Comparison of ENCODE assay signal across 8 cellular contexts in the genomic region with DNA sequence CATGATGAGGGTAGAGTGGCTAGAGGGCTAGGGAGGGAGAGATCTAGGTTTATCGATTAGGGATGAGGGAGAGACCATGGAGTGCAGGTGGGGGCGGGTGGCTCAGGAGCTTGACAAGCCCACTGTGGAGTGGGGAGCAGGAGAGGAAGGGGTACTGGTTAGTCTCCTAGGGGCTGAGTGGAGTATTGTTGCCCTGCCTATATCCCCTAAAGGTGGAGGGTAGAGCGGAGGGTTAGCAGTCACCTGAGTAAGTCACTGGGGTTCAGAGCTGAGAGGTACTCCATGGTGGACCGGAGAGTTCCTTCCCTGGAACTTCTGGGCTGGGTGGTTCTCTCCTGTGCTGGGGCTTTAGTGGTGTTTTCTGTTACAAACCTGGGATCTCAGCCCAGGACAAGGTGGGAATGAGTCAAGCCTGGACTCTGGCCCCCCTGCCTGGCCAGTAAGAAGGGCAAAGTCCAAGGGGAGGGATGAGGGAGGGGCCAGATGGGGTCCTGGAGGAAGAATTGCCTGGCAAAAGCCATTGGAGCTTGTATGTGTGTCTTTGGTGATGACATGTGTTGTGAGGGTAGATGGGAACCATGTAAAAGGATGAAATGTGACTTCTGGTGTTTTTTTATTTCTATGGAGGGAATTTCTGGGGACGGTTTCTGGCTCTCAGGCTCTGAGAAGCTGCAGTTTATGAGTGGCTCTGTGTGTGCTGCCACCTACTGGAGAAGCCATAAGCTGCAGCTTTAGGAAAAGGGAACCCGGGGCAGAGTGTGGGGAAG. TPM values are rescaled to one million over a fixed set of nuclear protein-coding genes. Genes with fewer than 3 reads are reported as not detected.
DNase-seq lines count a peak whose midpoint lies in the region; ATAC-seq and TF ChIP-seq lines count a peak whose summit lies in the region.

A gene with protein sequence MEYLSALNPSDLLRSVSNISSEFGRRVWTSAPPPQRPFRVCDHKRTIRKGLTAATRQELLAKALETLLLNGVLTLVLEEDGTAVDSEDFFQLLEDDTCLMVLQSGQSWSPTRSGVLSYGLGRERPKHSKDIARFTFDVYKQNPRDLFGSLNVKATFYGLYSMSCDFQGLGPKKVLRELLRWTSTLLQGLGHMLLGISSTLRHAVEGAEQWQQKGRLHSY (minus strand): TSS at position 403 of the 767 bp plus-strand sequence. CDS start 119 bp downstream, at position 284.

- H2AFZ ChIP-seq in osteoblast (ENCODE audit: low read length): no peak within 1 kb of the TSS

- ATAC-seq in RWPE2 (ENCODE audit: low read depth) (peak; percentile 34; the same call in 2 of the 3 replicates), GM21576 (IDR thresholded peaks at IDR 0.05; ENCODE audit: unreplicated experiment) (no peak), GM18867 (IDR thresholded peaks at IDR 0.05; ENCODE audit: unreplicated experiment) (no peak)

- H3K27ac ChIP-seq in HUES48 (ENCODE audit: low read depth, low read length) (peak within 1 kb of the TSS; percentile 48), RWPE2 (ENCODE audit: poor library complexity, severe bottlenecking) (peak within 1 kb of the TSS; percentile 76), osteoblast (ENCODE audit: low read depth, low read length) (no peak within 1 kb of the TSS)

- H3K4me3 Mint-ChIP-seq in activated naive CD4-positive, alpha-beta T cell treated with anti-CD3 and anti-CD28 coated beads for 36 hours: no peak within 1 kb of the TSS

- no peaks in the 10 kb centered on the region for H3K79me2 ChIP-seq in osteoblast (ENCODE audit: insufficient read depth, low read length)

- H3K9me3 ChIP-seq in HUES48 (ENCODE audit: control insufficient read depth, insufficient read depth, low read length) (no peaks in the 10 kb centered on the region), RWPE2 (ENCODE audit: severe bottlenecking) (no peaks in the 10 kb centered on the region), osteoblast (ENCODE audit: low read depth, low read length) (no peaks in the 10 kb centered on the region)

- H3K27me3 ChIP-seq in HUES48 (ENCODE audit: control insufficient read depth, insufficient read depth, low read length) (no peaks in the 10 kb centered on the region), RWPE2 (ENCODE audit: insufficient read depth, poor library complexity, severe bottlenecking) (no peaks in the 10 kb centered on the region), osteoblast (ENCODE audit: insufficient read depth, low read length) (no peaks in the 10 kb centered on the region)

- DNase-seq in EL (peak; percentile 64), RWPE2 (ENCODE audit: low spot score) (no peak), fibroblast of villous mesenchyme (ENCODE audit: low read depth) (peak; percentile 54), osteoblast (ENCODE audit: insufficient read length, low spot score, missing footprints) (peak; percentile 97)
- peak; percentile 83 for DNase-seq in activated naive CD4-positive, alpha-beta T cell treated with anti-CD3 and anti-CD28 coated beads for 36 hours

- no peaks in the 10 kb centered on the region for H3K9me3 Mint-ChIP-seq in activated naive CD4-positive, alpha-beta T cell treated with anti-CD3 and anti-CD28 coated beads for 36 hours

- peaks cover 34% of the 10 kb centered on the region for H3K36me3 Mint-ChIP-seq in activated naive CD4-positive, alpha-beta T cell treated with anti-CD3 and anti-CD28 coated beads for 36 hours (ENCODE audit: low read depth)

- H3K27ac Mint-ChIP-seq in activated naive CD4-positive, alpha-beta T cell treated with anti-CD3 and anti-CD28 coated beads for 36 hours: peak within 1 kb of the TSS; percentile 25

- peak; percentile 98 for TF ChIP-seq CTCF in RWPE2 (IDR thresholded peaks at IDR 0.05; ENCODE audit: poor library complexity, severe bottlenecking)
- peak; percentile 96 for TF ChIP-seq CTCF in fibroblast of villous mesenchyme (IDR thresholded peaks at IDR 0.05; ENCODE audit: insufficient read depth, low read depth, low read length)
- TF ChIP-seq CTCF in osteoblast (IDR thresholded peaks at IDR 0.05; ENCODE audit: extremely low read depth, low read depth, low read length): peak; percentile 99

- no peak within 1 kb of the TSS for H3K4me2 ChIP-seq in osteoblast (ENCODE audit: insufficient read depth, low read length)

- H3K4me1 Mint-ChIP-seq in activated naive CD4-positive, alpha-beta T cell treated with anti-CD3 and anti-CD28 coated beads for 36 hours (ENCODE audit: low read depth): peaks cover 39% of the 10 kb centered on the region

- H3K4me1 ChIP-seq in HUES48 (ENCODE audit: control insufficient read depth, insufficient read depth, low read length) (no peaks in the 10 kb centered on the region), RWPE2 (ENCODE audit: insufficient read depth, poor library complexity, severe bottlenecking) (peaks cover 16% of the 10 kb centered on the region), osteoblast (ENCODE audit: insufficient read depth, low read length) (peaks cover 15% of the 10 kb centered on the region)

- H3K27me3 Mint-ChIP-seq in activated naive CD4-positive, alpha-beta T cell treated with anti-CD3 and anti-CD28 coated beads for 36 hours (ENCODE audit: low read depth): no peaks in the 10 kb centered on the region

- H3K4me3 ChIP-seq in HUES48 (ENCODE audit: low read depth, low read length) (no peak within 1 kb of the TSS), RWPE2 (ENCODE audit: severe bottlenecking) (no peak within 1 kb of the TSS), fibroblast of villous mesenchyme (ENCODE audit: low read depth, low read length) (no peak within 1 kb of the TSS), osteoblast (ENCODE audit: insufficient read depth, low read length) (no peak within 1 kb of the TSS)

- intact Hi-C loops in activated naive CD4-positive, alpha-beta T cell treated with anti-CD3 and anti-CD28 coated beads for 36 hours (cut with micrococcal nuclease): loop anchor here (1.0 kb wide), 7 partner anchors 8 to 249 kb away; a partner anchor contains a TSS

- H3K36me3 ChIP-seq in HUES48 (ENCODE audit: control insufficient read depth, insufficient read depth, low read length) (peaks cover 57% of the 10 kb centered on the region), RWPE2 (ENCODE audit: low read depth) (peaks cover 43% of the 10 kb centered on the region), osteoblast (ENCODE audit: insufficient read depth, low read length) (peaks cover 32% of the 10 kb centered on the region)

- CTCF ChIA-PET in activated naive CD4-positive, alpha-beta T cell treated with anti-CD3 and anti-CD28 coated beads for 36 hours (lab: Charles Lee): interaction anchor here (0.6 to 8.5 kb wide), 47 partner anchors 8 to 249 kb away, joined by 3 to 121 read pairs (median 5); a partner anchor contains a TSS

- H4K20me1 ChIP-seq in osteoblast (ENCODE audit: insufficient read depth, low read length): no peaks in the 10 kb centered on the region

- H3K9ac ChIP-seq in HUES48 (ENCODE audit: low read depth, low read length): no peak within 1 kb of the TSS

RNA-seq across cellular contexts. Expression of the gene that starts here (rescaled TPM):
- 10 to 100 TPM; 10.9 to 15.1 TPM for total RNA-seq in activated naive CD4-positive, alpha-beta T cell treated with anti-CD3 and anti-CD28 coated beads for 36 hours
- total RNA-seq in fibroblast of villous mesenchyme (1.3 and 3.0 TPM in 2 replicates), osteoblast (0.36 and 0.59 TPM in 2 replicates)

Comparison
In these comparisons a context has a peak if more than half of its experiments do, and no peak if none do; other contexts are left out.
1. Peak in DNase-seq in osteoblast; RNA of the gene not detected or under 1 TPM.